9 cellular contexts compared by ENCODE assay signal in genomic region chr14:76539130-76539529, GRCh38.
"Had no signal": no experiment of that assay in that cellular context is flagged by ENCODE, and none has a peak within 500 bp of the region (broad histone marks: within the 10 kb centered on the region; RNA-seq: fewer than 3 reads in every experiment).

No MANE protein-coding gene starts in this region.

- H3K27ac ChIP-seq: HL-60 had no signal

- H2AFZ ChIP-seq: GM23338 had no signal

- H3K4me3 Mint-ChIP-seq: GM23338, H9, HFFc6 had no signal

- ATAC-seq: GM23338, K562 had no signal

- H3K4me3 ChIP-seq: GM23338, K562 had no signal

- DNase-seq: H9, HCEC 1CT, HFFc6, IMR-90 had no signal

- FAIRE-seq: H1, H54, K562 had no signal

- H3K9me3 Mint-ChIP-seq: H9, HFFc6 had no signal

- H3K4me2 ChIP-seq: GM23338 had no signal

- H3K27ac Mint-ChIP-seq: GM23338, HFFc6 had no signal
